ENCODE assay signal across 18 cellular contexts in the genomic region with DNA sequence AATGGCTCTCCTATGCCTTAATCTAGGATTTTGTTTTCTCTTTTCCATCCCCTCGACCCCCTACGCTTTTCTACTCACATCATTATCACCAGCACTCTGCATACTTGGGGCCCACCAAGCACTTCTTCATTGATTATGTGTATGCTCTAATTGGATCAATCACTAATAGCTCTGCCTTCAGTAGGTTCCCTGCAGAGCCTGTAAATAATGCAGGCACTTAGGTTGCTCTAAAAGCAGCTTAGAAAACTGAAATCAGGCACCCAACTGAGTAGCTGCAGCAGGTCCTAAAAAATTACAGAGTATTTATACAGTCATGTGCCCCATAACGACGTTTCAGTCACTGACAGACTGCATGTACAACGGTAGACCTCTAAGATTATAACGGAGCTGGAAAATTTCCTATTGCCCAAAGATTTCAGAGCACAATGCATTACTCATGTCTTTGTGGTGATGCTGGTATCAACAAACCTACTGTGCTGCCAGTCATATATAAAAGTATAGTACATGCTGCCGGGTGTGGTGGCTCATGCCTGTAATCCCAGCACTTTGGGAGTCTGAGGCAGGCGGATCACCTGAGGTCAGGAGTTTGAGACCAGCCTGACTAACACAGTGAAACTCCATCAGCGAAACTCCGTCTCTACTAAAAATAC.
DNase-seq lines count a peak whose midpoint lies in the region; ATAC-seq and TF ChIP-seq lines count a peak whose summit lies in the region.
"Had no signal": no experiment of that assay in that cellular context is flagged by ENCODE, and none has a peak within 500 bp of the region (broad histone marks: within the 10 kb centered on the region; RNA-seq: fewer than 3 reads in every experiment).

No MANE protein-coding gene starts in this region.

- H4K20me1 ChIP-seq in PC-3 (ENCODE audit: low read length): no peaks in the 10 kb centered on the region
- H4K20me1 ChIP-seq: BLaER1 had no signal

- no peak overlapping the region for H4K5ac ChIP-seq in mesendoderm (ENCODE audit: low read length)

- H2BK15ac ChIP-seq in mesendoderm (replicated peaks; ENCODE audit: low read depth): no peak overlapping the region

- no peak overlapping the region for H3K56ac ChIP-seq in mesendoderm (ENCODE audit: low read length)

- BruUV-seq in PC-3 (replicated peaks; lab: Mats Ljungman, UMichigan): no TSS peak

- no peaks in the 10 kb centered on the region for H3K4me1 ChIP-seq in PC-3 (ENCODE audit: insufficient read depth, low read length)
- no peaks in the 10 kb centered on the region for H3K4me1 ChIP-seq in mesendoderm (ENCODE audit: control insufficient read depth, low read depth, low read length)
- H3K4me1 ChIP-seq: BLaER1 had no signal

- H3K4me3 ChIP-seq in PC-3 (ENCODE audit: low read length) (no peak overlapping the region), mesendoderm (ENCODE audit: low read length) (no peak overlapping the region)
- H3K4me3 ChIP-seq: BLaER1, GM23248 had no signal

- H3K27ac ChIP-seq in PC-3 (ENCODE audit: low read length) (no peak overlapping the region), mesendoderm (ENCODE audit: low read depth, low read length) (no peak overlapping the region)
- H3K27ac ChIP-seq: 22Rv1, BLaER1, GM23248 had no signal

- H3K4ac ChIP-seq in mesendoderm (ENCODE audit: low read depth, low read length): no peak overlapping the region

- DNase-seq in NCI-H748 (lab: John Stamatoyannopoulos, UW; ENCODE audit: unreplicated experiment) (peak; percentile 9), NCI-H748 treated with DMSO at 0.1 percent for 48 hours (lab: John Stamatoyannopoulos, UW) (no peak), PC-3 (peak; percentile 1), mesendoderm (peak; percentile 36), retina (peak; percentile 14), Right ventricle myocardium superior (no peak)
- DNase-seq: Calu3; CD4-positive, alpha-beta memory T cell; DMS79 treated with DMSO at 0.1 percent for 48 hours; GF-D8; H7; KBM-7 had no signal

- H3K36me3 ChIP-seq in PC-3 (ENCODE audit: low read depth, low read length): no peaks in the 10 kb centered on the region
- H3K36me3 ChIP-seq in mesendoderm (ENCODE audit: control insufficient read depth, insufficient read depth, low read length): no peaks in the 10 kb centered on the region
- H3K36me3 ChIP-seq: BLaER1 had no signal

- no peak overlapping the region for H3K18ac ChIP-seq in mesendoderm (ENCODE audit: low read length)

- H2AFZ ChIP-seq in PC-3 (ENCODE audit: low read length): no peak overlapping the region
- H2AFZ ChIP-seq: GM23248 had no signal

- ATAC-seq in PC-3 (no peak), HG02973 (IDR thresholded peaks at IDR 0.05; ENCODE audit: unreplicated experiment) (no peak), Right ventricle myocardium superior (ENCODE audit: poor library complexity) (no peak), GM19467 (IDR thresholded peaks at IDR 0.05; ENCODE audit: unreplicated experiment) (no peak)
- ATAC-seq: HCT116 had no signal

- no peaks in the 10 kb centered on the region for H3F3A ChIP-seq in PC-3 (ENCODE audit: low read length, unreplicated experiment)

- POLR2A ChIA-PET in PC-3 (lab: Charles Lee; ENCODE audit: unreplicated experiment): no interaction called here

- CTCF ChIA-PET in PC-3 (lab: Charles Lee): no interaction called here

- no peak for TF ChIP-seq CTCF in PC-3 (conservative IDR thresholded peaks at IDR 0.05; ENCODE audit: low read depth, low read length)

- WGBS in mesendoderm (ENCODE audit: extremely low coverage, insufficient coverage, low lambda C conversion rate): no CpG with 5 or more reads among the region's 10 CpGs

- H3K9me2 ChIP-seq in PC-3 (replicated peaks; ENCODE audit: low read length): no peaks in the 10 kb centered on the region

- no peak overlapping the region for H2BK120ac ChIP-seq in mesendoderm (ENCODE audit: low read depth, low read length)

- no peaks in the 10 kb centered on the region; the same call in 1 of the 2 replicates for H3K9me3 ChIP-seq in PC-3 (ENCODE audit: low read length)

- H3K79me2 ChIP-seq in PC-3 (ENCODE audit: low read length) (no peaks in the 10 kb centered on the region), mesendoderm (ENCODE audit: control insufficient read depth, insufficient read depth, low read length) (no peaks in the 10 kb centered on the region)

- H3K9ac ChIP-seq in PC-3 (ENCODE audit: low read length) (no peak overlapping the region), mesendoderm (ENCODE audit: low read length) (no peak overlapping the region)
- H3K9ac ChIP-seq: BLaER1, GM23248 had no signal

- no peak overlapping the region for H3K23ac ChIP-seq in mesendoderm (ENCODE audit: low read length)

- no peak overlapping the region for H2BK5ac ChIP-seq in mesendoderm (ENCODE audit: low read length)

- H3K27me3 ChIP-seq in PC-3 (ENCODE audit: low read length) (peaks cover 21% of the 10 kb centered on the region), mesendoderm (ENCODE audit: insufficient read depth, low read length, poor library complexity) (no peaks in the 10 kb centered on the region)
- H3K27me3 ChIP-seq: BLaER1 had no signal

- intact Hi-C loops in PC-3 (cut with micrococcal nuclease) (no loop called here), Right ventricle myocardium superior (cut with DNase I) (no loop called here)

- no peaks in the 10 kb centered on the region for H3K79me1 ChIP-seq in mesendoderm (ENCODE audit: low read length)

- H3K4me2 ChIP-seq in PC-3 (ENCODE audit: low read length) (no peak overlapping the region), mesendoderm (ENCODE audit: low read length) (no peak overlapping the region)
- H3K4me2 ChIP-seq: BLaER1 had no signal

- H4K8ac ChIP-seq in mesendoderm (ENCODE audit: low read depth, low read length): no peak overlapping the region

- no peak overlapping the region for H2AK5ac ChIP-seq in mesendoderm (ENCODE audit: low read length)

Comparison
In these comparisons a context has a peak if more than half of its experiments do, and no peak if none do; other contexts are left out.
1. DNase-seq: peak in NCI-H748 (single experiment), PC-3 (single experiment), mesendoderm (single experiment) and retina (single experiment); none in NCI-H748 treated with DMSO at 0.1 percent for 48 hours (single experiment) and Right ventricle myocardium superior (single experiment).